ENCODE assay signal across 8 cellular contexts in genomic region chr18:5296706-5297320, GRCh38. TPM values are rescaled to one million over a fixed set of nuclear protein-coding genes. Genes with fewer than 3 reads are reported as not detected.
DNase-seq lines count a peak whose midpoint lies in the region.

No MANE protein-coding gene starts in this region.

- no peaks in the 10 kb centered on the region for H3K79me1 ChIP-seq in neuronal stem cell (ENCODE audit: low read depth, low read length)

- H3K9me3 ChIP-seq in GM23248 (ENCODE audit: low read depth) (no peaks in the 10 kb centered on the region), KOPT-K1 (ENCODE audit: insufficient read depth, low read length, poor library complexity, severe bottlenecking) (no peaks in the 10 kb centered on the region), neuronal stem cell (replicated peaks in 1 of 2; ENCODE audit: control insufficient read depth in 2 of 2, insufficient read depth in 1 of 2, low read depth in 1 of 2, low read length in 2 of 2) (no peaks in the 10 kb centered on the region)

- H3K27me3 Mint-ChIP-seq in activated naive CD4-positive, alpha-beta T cell treated with anti-CD3 and anti-CD28 coated beads, Interleukin-2, amount 10 ng/mL, durations not matched to agents 7 days and 5 days, result peaks cover 17% of the 10 kb centered on the region

- H3K18ac ChIP-seq in neuronal stem cell (ENCODE audit: low read length), result peak overlapping the region; percentile 97

- peaks cover 13% of the 10 kb centered on the region for H3F3A ChIP-seq in GM23248 (ENCODE audit: insufficient read depth)

- H3K4me1 Mint-ChIP-seq in activated naive CD4-positive, alpha-beta T cell treated with anti-CD3 and anti-CD28 coated beads, Interleukin-2, amount 10 ng/mL, durations not matched to agents 7 days and 5 days, result peaks cover 32% of the 10 kb centered on the region

- DNase-seq in DMS53 treated with DMSO at 0.1 percent for 48 hours (lab: John Stamatoyannopoulos, UW; ENCODE audit: unreplicated experiment), result peak; percentile 84
- DNase-seq in GM23248, result peak; percentile 96
- DNase-seq in RPMI8226, result peak; percentile 69
- peak; percentile 74 for DNase-seq in activated naive CD4-positive, alpha-beta T cell treated with anti-CD3 and anti-CD28 coated beads, Interleukin-2, amount 10 ng/mL, durations not matched to agents 7 days and 5 days
- peak; percentile 18 for DNase-seq in germinal center (ENCODE audit: low spot score)
- peak; percentile 66 for DNase-seq in neuronal stem cell (ENCODE audit: low spot score)
- peak; percentile 84 for DNase-seq in superior temporal gyrus (ENCODE audit: extremely low spot score)

- peak overlapping the region; percentile 25 for H4K91ac ChIP-seq in neuronal stem cell (ENCODE audit: low read depth, low read length, poor library complexity)

- H3K27me3 ChIP-seq in GM23248 (replicated peaks; ENCODE audit: insufficient read depth) (peaks cover 15% of the 10 kb centered on the region), neuronal stem cell (ENCODE audit: control insufficient read depth in 3 of 3, insufficient read depth in 3 of 3, low read depth in 1 of 3, low read length in 3 of 3) (peaks cover 0 to 7% (median 2%) of the 10 kb centered on the region in 3 experiments)

- H3K9ac ChIP-seq in GM23248, result peak overlapping the region; percentile 92
- peak overlapping the region; percentile 94 for H3K9ac ChIP-seq in neuronal stem cell (ENCODE audit: low read depth, low read length, poor library complexity)

- CTCF ChIA-PET in activated naive CD4-positive, alpha-beta T cell treated with anti-CD3 and anti-CD28 coated beads, Interleukin-2, amount 10 ng/mL, durations not matched to agents 7 days and 5 days (lab: Charles Lee), result interaction anchor here (1.9 kb wide), 1 partner anchor 59 kb away, joined by 10 read pairs; no protein-coding TSS in a partner anchor

- H4K20me1 ChIP-seq in GM23248 (ENCODE audit: insufficient read depth), result no peaks in the 10 kb centered on the region

- H3K4me1 ChIP-seq in GM23248 (ENCODE audit: insufficient read depth), result no peaks in the 10 kb centered on the region
- peaks cover 5 to 13% of the 10 kb centered on the region in 2 donors for H3K4me1 ChIP-seq in neuronal stem cell (ENCODE audit: control insufficient read depth in 2 of 2, insufficient read depth in 1 of 2, low read depth in 1 of 2, low read length in 2 of 2)

- H3K27ac ChIP-seq in GM23248, result peak overlapping the region; percentile 94
- H3K27ac ChIP-seq in KOPT-K1 (ENCODE audit: low read depth, low read length, poor library complexity, severe bottlenecking), result peak overlapping the region; percentile 87
- peak overlapping the region; percentile 78 for H3K27ac ChIP-seq in neuronal stem cell (replicated peaks; ENCODE audit: low read length)

- H3K4me3 ChIP-seq in GM23248 (peak overlapping the region; percentile 85), neuronal stem cell (ENCODE audit: low read length in 2 of 2) (peak overlapping the region; percentile 89 to 92)

- H3K36me3 Mint-ChIP-seq in activated naive CD4-positive, alpha-beta T cell treated with anti-CD3 and anti-CD28 coated beads, Interleukin-2, amount 10 ng/mL, durations not matched to agents 7 days and 5 days, result peaks cover 12% of the 10 kb centered on the region

- H2BK15ac ChIP-seq in neuronal stem cell (ENCODE audit: low read length), result no peak overlapping the region

- peak overlapping the region; percentile 50 for H2AK5ac ChIP-seq in neuronal stem cell (ENCODE audit: low read depth, low read length)

- H3K4me3 Mint-ChIP-seq in activated naive CD4-positive, alpha-beta T cell treated with anti-CD3 and anti-CD28 coated beads, Interleukin-2, amount 10 ng/mL, durations not matched to agents 7 days and 5 days, result peak overlapping the region; percentile 82

- H3K4ac ChIP-seq in neuronal stem cell (ENCODE audit: low read length), result no peak overlapping the region

- peak overlapping the region; percentile 99 for H3K27ac Mint-ChIP-seq in activated naive CD4-positive, alpha-beta T cell treated with anti-CD3 and anti-CD28 coated beads, Interleukin-2, amount 10 ng/mL, durations not matched to agents 7 days and 5 days

- WGBS in GM23248 (ENCODE audit: low coverage in 1 of 2, low lambda C conversion rate in 2 of 2, missing lambda C conversion rate in 2 of 2), 2 experiments, result 2 to 4% methylated on average over 36 of the region's 36 CpGs
- no CpG with 5 or more reads among the region's 36 CpGs for WGBS in neuronal stem cell (ENCODE audit: extremely low coverage in 2 of 2, insufficient read length in 2 of 2, insufficient replicate concordance in 1 of 2), 2 donors

- no peaks in the 10 kb centered on the region for H3K9me2 ChIP-seq in GM23248 (ENCODE audit: insufficient read depth)

- no peak overlapping the region for H2BK120ac ChIP-seq in neuronal stem cell (ENCODE audit: low read depth, low read length)

- peak overlapping the region; percentile 97 for H2AFZ ChIP-seq in GM23248
- H2AFZ ChIP-seq in neuronal stem cell (ENCODE audit: low read length), result peak overlapping the region; percentile 99

- H3K36me3 ChIP-seq in GM23248 (ENCODE audit: low read depth) (0 out of 2 replicates have a peak, but pooled peaks cover 2% of the 10 kb centered on the region), KOPT-K1 (ENCODE audit: insufficient read depth, low read length) (peaks cover 11% of the 10 kb centered on the region), neuronal stem cell (replicated peaks in 1 of 2; ENCODE audit: control insufficient read depth in 2 of 2, insufficient read depth in 2 of 2, low read length in 2 of 2) (peaks cover 0 to 18% of the 10 kb centered on the region in 2 donors)

- peak overlapping the region; percentile 39 for H3K23ac ChIP-seq in neuronal stem cell (ENCODE audit: low read depth, low read length, poor library complexity)

- H3K4me2 ChIP-seq in GM23248 (ENCODE audit: unreplicated experiment), result peak overlapping the region; percentile 91
- peak overlapping the region; percentile 85 for H3K4me2 ChIP-seq in neuronal stem cell (ENCODE audit: insufficient read depth, low read length, poor library complexity, severe bottlenecking)

- peak overlapping the region; percentile 77 for H4K8ac ChIP-seq in neuronal stem cell (ENCODE audit: low read depth, low read length)

- peak overlapping the region; percentile 78 for H2BK5ac ChIP-seq in neuronal stem cell (ENCODE audit: low read length)

- H3K9me3 Mint-ChIP-seq in activated naive CD4-positive, alpha-beta T cell treated with anti-CD3 and anti-CD28 coated beads, Interleukin-2, amount 10 ng/mL, durations not matched to agents 7 days and 5 days, result no peaks in the 10 kb centered on the region

- no peak overlapping the region for H2BK12ac ChIP-seq in neuronal stem cell (ENCODE audit: low read length)

- in situ Hi-C loops in GM23248 (cut with MboI), result no loop called here

- peak overlapping the region; percentile 65 for H3K14ac ChIP-seq in neuronal stem cell (ENCODE audit: low read length)

- H3K79me2 ChIP-seq in GM23248 (ENCODE audit: insufficient read depth), result peaks cover 16% of the 10 kb centered on the region

RNA-seq across cellular contexts. Expression of gene ZBTB14, which starts 1.3 kb away (rescaled TPM):
- 9.5 and 10.6 TPM in 2 replicates for total RNA-seq in GM23248 (2014; rRNA removed; shearing (Covaris generic))
- polyA plus RNA-seq in GM23248 (2016; fragmentation: Nextera tagmentation; extraction: Ambion mirVana), result 8.3 and 9.6 TPM in 2 replicates
- polyA plus RNA-seq in neuronal stem cell (2013, experiment 1 of 2), result 8.0 TPM
- polyA plus RNA-seq in neuronal stem cell (2013, experiment 2 of 2), result 7.7 TPM

Comparison
In these comparisons a context has a peak if more than half of its experiments do, and no peak if none do; other contexts are left out.
1. Peak in every context shown above with its lines: DNase-seq, H3K4me3 ChIP-seq and H3K27ac ChIP-seq.
2. DNase-seq: peak in every context shown above with its lines; median percentile 96 in GM23248; 84 in DMS53 treated with DMSO at 0.1 percent for 48 hours; 84 in superior temporal gyrus; 74 in activated naive CD4-positive, alpha-beta T cell treated with anti-CD3 and anti-CD28 coated beads, Interleukin-2, amount 10 ng/mL, durations not matched to agents 7 days and 5 days; 69 in RPMI8226; 66 in neuronal stem cell; 18 in germinal center.